In genomic region chr1:161161652-161162051, GRCh38 we compare ENCODE assay signal across 26 cellular contexts. TPM values are rescaled to one million over a fixed set of nuclear protein-coding genes. Genes with fewer than 3 reads are reported as not detected.
DNase-seq lines count a peak whose midpoint lies in the region; ATAC-seq and TF ChIP-seq lines count a peak whose summit lies in the region.
"Had no signal": no experiment of that assay in that cellular context is flagged by ENCODE, and none has a peak within 500 bp of the region (broad histone marks: within the 10 kb centered on the region; RNA-seq: fewer than 3 reads in every experiment).

No MANE protein-coding gene starts in this region.

- H3K9me3 Mint-ChIP-seq in activated CD8-positive, alpha-beta T cell treated with anti-CD3 and anti-CD28 coated beads for 36 hours: no peaks in the 10 kb centered on the region
- H3K9me3 Mint-ChIP-seq in activated CD8-positive, alpha-beta T cell treated with anti-CD3 and anti-CD28 coated beads, Interleukin-2, amount 10 ng/mL, durations not matched to agents 7 days and 5 days (ENCODE audit: insufficient read depth): no peaks in the 10 kb centered on the region
- peaks cover 0 to 2% (median 0%) of the 10 kb centered on the region in 5 experiments for H3K9me3 Mint-ChIP-seq in brain
- H3K9me3 Mint-ChIP-seq: activated CD4-positive, alpha-beta memory T cell treated with anti-CD3 and anti-CD28 coated beads for 36 hours; activated naive CD4-positive, alpha-beta T cell treated with anti-CD3 and anti-CD28 coated beads, Interleukin-2, amount 50 U/mL, for 72 hours; immature natural killer cell had no signal

- no peak overlapping the region for H2AFZ ChIP-seq in neuronal stem cell (ENCODE audit: low read length)

- H2BK12ac ChIP-seq in neuronal stem cell (ENCODE audit: low read length): no peak overlapping the region

- H3K4me2 ChIP-seq in neuronal stem cell (ENCODE audit: insufficient read depth, low read length, poor library complexity, severe bottlenecking): no peak overlapping the region

- WGBS in neuronal stem cell (ENCODE audit: extremely low coverage in 2 of 2, insufficient read length in 2 of 2, insufficient replicate concordance in 1 of 2), 2 donors: no CpG with 5 or more reads among the region's 5 CpGs
- 81 to 85% methylated on average over 5 of the region's 5 CpGs for WGBS in body of pancreas, 2 donors
- WGBS in tibial nerve, 2 donors: 81 to 85% methylated on average over 5 of the region's 5 CpGs

- no peak overlapping the region for H4K91ac ChIP-seq in neuronal stem cell (ENCODE audit: low read depth, low read length, poor library complexity)

- no peak overlapping the region for H3K9ac ChIP-seq in neuronal stem cell (ENCODE audit: low read depth, low read length, poor library complexity)

- peaks cover 58% of the 10 kb centered on the region for H3K4me1 Mint-ChIP-seq in activated CD8-positive, alpha-beta T cell treated with anti-CD3 and anti-CD28 coated beads for 36 hours (ENCODE audit: low read depth)
- H3K4me1 Mint-ChIP-seq in activated CD8-positive, alpha-beta T cell treated with anti-CD3 and anti-CD28 coated beads, Interleukin-2, amount 10 ng/mL, durations not matched to agents 7 days and 5 days (ENCODE audit: low read depth): peaks cover 49% of the 10 kb centered on the region
- H3K4me1 Mint-ChIP-seq in brain: peaks cover 62% of the 10 kb centered on the region

- H2AK5ac ChIP-seq in neuronal stem cell (ENCODE audit: low read depth, low read length): no peak overlapping the region

- peaks cover 30% of the 10 kb centered on the region for H3K36me3 Mint-ChIP-seq in activated CD8-positive, alpha-beta T cell treated with anti-CD3 and anti-CD28 coated beads for 36 hours (ENCODE audit: low read depth)
- H3K36me3 Mint-ChIP-seq in activated CD8-positive, alpha-beta T cell treated with anti-CD3 and anti-CD28 coated beads, Interleukin-2, amount 10 ng/mL, durations not matched to agents 7 days and 5 days (ENCODE audit: low read depth): peaks cover 54% of the 10 kb centered on the region
- H3K36me3 Mint-ChIP-seq in brain: peaks cover 22% of the 10 kb centered on the region

- H3K27ac ChIP-seq in HEK293 (ENCODE audit: extremely low read depth, low read depth, low read length) (no peak overlapping the region), neuronal stem cell (replicated peaks; ENCODE audit: low read length) (no peak overlapping the region), body of pancreas (no peak overlapping the region), tibial nerve (no peak overlapping the region)
- H3K27ac ChIP-seq: brain microvascular endothelial cell, ovary, uterus, VCaP had no signal

- no peak overlapping the region for H2BK15ac ChIP-seq in neuronal stem cell (ENCODE audit: low read length)

- H3K4me1 ChIP-seq in HEK293 (ENCODE audit: control insufficient read depth, insufficient read depth, low read length) (peaks cover 7% of the 10 kb centered on the region; the same call in 1 of the 2 replicates), neuronal stem cell (ENCODE audit: control insufficient read depth in 2 of 2, insufficient read depth in 1 of 2, low read depth in 1 of 2, low read length in 2 of 2) (peaks cover 6 to 9% of the 10 kb centered on the region in 2 donors), body of pancreas (peaks cover 39% of the 10 kb centered on the region), tibial nerve (peaks cover 0 to 47% (median 21%) of the 10 kb centered on the region in 4 donors)

- H3K79me1 ChIP-seq in neuronal stem cell (ENCODE audit: low read depth, low read length): peaks cover 5% of the 10 kb centered on the region

- H3K14ac ChIP-seq in neuronal stem cell (ENCODE audit: low read length): no peak overlapping the region

- H2BK5ac ChIP-seq in neuronal stem cell (ENCODE audit: low read length): peak overlapping the region; percentile 20

- TF ChIP-seq CTCF in activated CD8-positive, alpha-beta T cell treated with anti-CD3 and anti-CD28 coated beads for 36 hours (IDR thresholded peaks at IDR 0.05): no peak
- TF ChIP-seq CTCF in HEK293 (tag by site-specific recombination; IDR thresholded peaks at IDR 0.05): no peak
- TF ChIP-seq CTCF in brain (conservative IDR thresholded peaks at IDR 0.05): no peak
- TF ChIP-seq CTCF in body of pancreas (IDR thresholded peaks at IDR 0.05): no peak
- no peak for TF ChIP-seq CTCF in tibial nerve (IDR thresholded peaks at IDR 0.05)

- H3K27me3 Mint-ChIP-seq in activated CD8-positive, alpha-beta T cell treated with anti-CD3 and anti-CD28 coated beads for 36 hours: no peaks in the 10 kb centered on the region
- H3K27me3 Mint-ChIP-seq in activated CD8-positive, alpha-beta T cell treated with anti-CD3 and anti-CD28 coated beads, Interleukin-2, amount 10 ng/mL, durations not matched to agents 7 days and 5 days (ENCODE audit: low read depth): no peaks in the 10 kb centered on the region
- peaks cover 15% of the 10 kb centered on the region for H3K27me3 Mint-ChIP-seq in brain
- H3K27me3 Mint-ChIP-seq: activated CD4-positive, alpha-beta memory T cell treated with anti-CD3 and anti-CD28 coated beads for 36 hours had no signal

- H3K4ac ChIP-seq in neuronal stem cell (ENCODE audit: low read length): no peak overlapping the region

- H3K36me3 ChIP-seq in HEK293 (ENCODE audit: control insufficient read depth in 2 of 2, insufficient read depth in 1 of 2, low read length in 2 of 2) (peaks cover 5 to 71% of the 10 kb centered on the region in 2 experiments; a peak in 2 of 3 replicates), neuronal stem cell (replicated peaks in 1 of 2; ENCODE audit: control insufficient read depth in 2 of 2, insufficient read depth in 2 of 2, low read length in 2 of 2) (peaks cover 35 to 72% of the 10 kb centered on the region in 2 donors), body of pancreas (replicated peaks in 1 of 2; ENCODE audit: insufficient read depth in 1 of 2, low read depth in 2 of 2) (peaks cover 0 to 8% of the 10 kb centered on the region in 2 donors), tibial nerve (peaks cover 0 to 61% (median 0%) of the 10 kb centered on the region in 3 donors)
- H3K36me3 ChIP-seq: ovary, uterus had no signal

- no peak for ATAC-seq in activated CD8-positive, alpha-beta T cell treated with anti-CD3 and anti-CD28 coated beads for 36 hours
- no peak for ATAC-seq in activated CD8-positive, alpha-beta T cell treated with anti-CD3 and anti-CD28 coated beads, Interleukin-2, amount 10 ng/mL, durations not matched to agents 7 days and 5 days
- ATAC-seq in HG03439 (IDR thresholded peaks at IDR 0.05; ENCODE audit: unreplicated experiment): no peak
- ATAC-seq in body of pancreas: no peak
- ATAC-seq: activated naive CD4-positive, alpha-beta T cell treated with anti-CD3 and anti-CD28 coated beads, Interleukin-2, amount 50 U/mL, for 72 hours; HCT116; HepG2; right cardiac atrium had no signal

- H3K27me3 ChIP-seq in neuronal stem cell (ENCODE audit: control insufficient read depth in 3 of 3, insufficient read depth in 3 of 3, low read depth in 1 of 3, low read length in 3 of 3): no peaks in the 10 kb centered on the region
- H3K27me3 ChIP-seq in body of pancreas: no peaks in the 10 kb centered on the region
- H3K27me3 ChIP-seq in tibial nerve: no peaks in the 10 kb centered on the region
- H3K27me3 ChIP-seq: brain microvascular endothelial cell, MG63, ovary, uterus had no signal

- H3K4me3 ChIP-seq in HEK293 (ENCODE audit: low read depth, low read length) (no peak overlapping the region), neuronal stem cell (ENCODE audit: low read length in 2 of 2) (peak overlapping the region in 1 of 2 donors; percentile 48), body of pancreas (no peak overlapping the region), tibial nerve (no peak overlapping the region)
- H3K4me3 ChIP-seq: MG63, ovary, uterus had no signal

- no peak for TF ChIP-seq EP300 in tibial nerve (IDR thresholded peaks at IDR 0.05)

- POLR2A ChIA-PET in activated CD8-positive, alpha-beta T cell treated with anti-CD3 and anti-CD28 coated beads for 36 hours (lab: Charles Lee): interaction anchor here (0.7 to 1.2 kb wide), 5 partner anchors 19 to 117 kb away, joined by 3 read pairs; partner anchors contain the start of gene NDUFS2
- POLR2A ChIA-PET in activated CD8-positive, alpha-beta T cell treated with anti-CD3 and anti-CD28 coated beads, Interleukin-2, amount 10 ng/mL, durations not matched to agents 7 days and 5 days (lab: Charles Lee): interaction anchor here (1.1 to 1.5 kb wide), 2 partner anchors 8 to 92 kb away, joined by 3 to 7 read pairs; partner anchors contain the start of genes ARHGAP30 and UFC1
- POLR2A ChIA-PET in HEK293 (lab: Yijun Ruan, JAX): interaction anchor here (0.5 to 1.6 kb wide), 6 partner anchors 10 to 159 kb away, joined by 3 to 6 read pairs (median 4); partner anchors contain the start of genes B4GALT3 and TOMM40L

- peak overlapping the region; percentile 3 for H3K4me3 Mint-ChIP-seq in activated CD8-positive, alpha-beta T cell treated with anti-CD3 and anti-CD28 coated beads for 36 hours
- no peak overlapping the region for H3K4me3 Mint-ChIP-seq in activated CD8-positive, alpha-beta T cell treated with anti-CD3 and anti-CD28 coated beads, Interleukin-2, amount 10 ng/mL, durations not matched to agents 7 days and 5 days
- H3K4me3 Mint-ChIP-seq in brain: peak overlapping the region; percentile 19 to 88 (median 48)

- H3K23ac ChIP-seq in neuronal stem cell (ENCODE audit: low read depth, low read length, poor library complexity): no peak overlapping the region

- H3K9me3 ChIP-seq in HEK293 (ENCODE audit: control insufficient read depth, insufficient read depth, low read depth, low read length): no peaks in the 10 kb centered on the region
- no peaks in the 10 kb centered on the region for H3K9me3 ChIP-seq in neuronal stem cell (replicated peaks in 1 of 2; ENCODE audit: control insufficient read depth in 2 of 2, insufficient read depth in 1 of 2, low read depth in 1 of 2, low read length in 2 of 2)
- H3K9me3 ChIP-seq in body of pancreas: no peaks in the 10 kb centered on the region
- H3K9me3 ChIP-seq in tibial nerve: no peaks in the 10 kb centered on the region
- H3K9me3 ChIP-seq: MG63, ovary, uterus had no signal

- no peak overlapping the region for H2BK120ac ChIP-seq in neuronal stem cell (ENCODE audit: low read depth, low read length)

- H3K27ac Mint-ChIP-seq in activated CD8-positive, alpha-beta T cell treated with anti-CD3 and anti-CD28 coated beads for 36 hours: no peak overlapping the region
- no peak overlapping the region for H3K27ac Mint-ChIP-seq in activated CD8-positive, alpha-beta T cell treated with anti-CD3 and anti-CD28 coated beads, Interleukin-2, amount 10 ng/mL, durations not matched to agents 7 days and 5 days
- peak overlapping the region in 3 of 5 experiments; percentile 21 to 91 (median 88) for H3K27ac Mint-ChIP-seq in brain

- no peak for TF ChIP-seq POLR2A in body of pancreas (IDR thresholded peaks at IDR 0.05)
- no peak for TF ChIP-seq POLR2A in tibial nerve (IDR thresholded peaks at IDR 0.05)

- H3K18ac ChIP-seq in neuronal stem cell (ENCODE audit: low read length): no peak overlapping the region

- CTCF ChIA-PET in activated CD8-positive, alpha-beta T cell treated with anti-CD3 and anti-CD28 coated beads for 36 hours (lab: Charles Lee): interaction anchor here (1.6 to 1.8 kb wide), 2 partner anchors 65 to 129 kb away, joined by 3 to 7 read pairs; partner anchors contain the start of gene TOMM40L
- CTCF ChIA-PET in activated CD8-positive, alpha-beta T cell treated with anti-CD3 and anti-CD28 coated beads, Interleukin-2, amount 10 ng/mL, durations not matched to agents 7 days and 5 days (lab: Charles Lee): interaction anchor here (1.0 kb wide), 1 partner anchor 58 kb away, joined by 3 read pairs; no protein-coding TSS in a partner anchor
- CTCF ChIA-PET in HEK293 (lab: Yijun Ruan, JAX): interaction anchor here (1.6 kb wide), 1 partner anchor 31 kb away, joined by 5 read pairs; no protein-coding TSS in a partner anchor

- H4K8ac ChIP-seq in neuronal stem cell (ENCODE audit: low read depth, low read length): no peak overlapping the region

- no peak for DNase-seq in activated CD8-positive, alpha-beta T cell treated with anti-CD3 and anti-CD28 coated beads for 36 hours
- no peak for DNase-seq in activated CD8-positive, alpha-beta T cell treated with anti-CD3 and anti-CD28 coated beads, Interleukin-2, amount 10 ng/mL, durations not matched to agents 7 days and 5 days
- DNase-seq in neuronal stem cell (ENCODE audit: low spot score) (no peak), body of pancreas (no peak), tibial nerve (ENCODE audit: low spot score in 2 of 2) (no peak)
- DNase-seq: activated CD4-positive, alpha-beta memory T cell treated with anti-CD3 and anti-CD28 coated beads for 36 hours; activated T-cell treated with anti-CD3 and anti-CD28 coated beads, Interleukin-2, amount 50 U/mL, for 48 hours; brain microvascular endothelial cell; C1 segment of cervical spinal cord; immature natural killer cell; MG63; NCI-H1436 treated with DMSO at 0.1 percent for 48 hours; NCI-H2171; NCI-H526 treated with DMSO at 0.1 percent for 48 hours; right cardiac atrium; Right ventricle myocardium superior; stimulated activated CD8-positive, alpha-beta memory T cell treated with anti-CD3 and anti-CD28 coated beads, Interleukin-4, amount 100 ng/mL, for 48 hours; uterus had no signal

- intact Hi-C loops in activated CD8-positive, alpha-beta T cell treated with anti-CD3 and anti-CD28 coated beads for 36 hours (cut with micrococcal nuclease): no loop called here
- intact Hi-C loops in body of pancreas (cut with DNase I): no loop called here

RNA-seq across cellular contexts. Expression of gene USP21, which starts 2.4 kb away (rescaled TPM):
- 10 to 100 TPM; 24.4 to 26.7 TPM for total RNA-seq in activated CD8-positive, alpha-beta T cell treated with anti-CD3 and anti-CD28 coated beads for 36 hours
- total RNA-seq in activated CD8-positive, alpha-beta T cell treated with anti-CD3 and anti-CD28 coated beads, Interleukin-2, amount 10 ng/mL, durations not matched to agents 7 days and 5 days: 10 to 100 TPM; 29.2 to 32.0 TPM
- 46.7 TPM for polyA plus RNA-seq in brain (ENCODE audit: insufficient read depth, low read depth, low replicate concordance)
- 42.1 TPM for polyA plus RNA-seq in neuronal stem cell (2013, experiment 1 of 2)
- polyA plus RNA-seq in neuronal stem cell (2013, experiment 2 of 2): 40.4 TPM
- total RNA-seq in body of pancreas (10 to 100 TPM; 17.8 to 21.0 TPM), tibial nerve (10 to 100 TPM; 12.9 to 53.1 (median 20.6) TPM)

RNA-seq across cellular contexts. Expression of gene PPOX, which starts 4.6 kb away (rescaled TPM):
- 10 to 100 TPM; 24.4 to 24.9 TPM for total RNA-seq in activated CD8-positive, alpha-beta T cell treated with anti-CD3 and anti-CD28 coated beads for 36 hours
- 10 to 100 TPM; 37.7 to 38.5 TPM for total RNA-seq in activated CD8-positive, alpha-beta T cell treated with anti-CD3 and anti-CD28 coated beads, Interleukin-2, amount 10 ng/mL, durations not matched to agents 7 days and 5 days
- 25.7 TPM for polyA plus RNA-seq in brain (ENCODE audit: insufficient read depth, low read depth, low replicate concordance)
- polyA plus RNA-seq in neuronal stem cell (2013, experiment 1 of 2): 20.3 TPM
- polyA plus RNA-seq in neuronal stem cell (2013, experiment 2 of 2): 19.5 TPM
- total RNA-seq in body of pancreas (10 to 100 TPM; 16.2 to 18.9 TPM), tibial nerve (10 to 100 TPM; 25.6 to 39.3 (median 26.5) TPM)

RNA-seq across cellular contexts. Expression of gene UFC1, which starts 7.9 kb away (rescaled TPM):
- total RNA-seq in activated CD8-positive, alpha-beta T cell treated with anti-CD3 and anti-CD28 coated beads for 36 hours: 10 to 100 TPM; 81.2 to 84.1 TPM
- total RNA-seq in activated CD8-positive, alpha-beta T cell treated with anti-CD3 and anti-CD28 coated beads, Interleukin-2, amount 10 ng/mL, durations not matched to agents 7 days and 5 days: 100 to 1,000 TPM; 103 to 104 TPM
- 142 TPM for polyA plus RNA-seq in brain (ENCODE audit: insufficient read depth, low read depth, low replicate concordance)
- polyA plus RNA-seq in neuronal stem cell (2013, experiment 1 of 2): 122 TPM
- 120 TPM for polyA plus RNA-seq in neuronal stem cell (2013, experiment 2 of 2)
- total RNA-seq in body of pancreas (10 to 100 TPM; 33.6 to 48.8 TPM), tibial nerve (10 to 100 TPM; 34.1 to 51.5 (median 37.6) TPM)

RNA-seq across cellular contexts. Expression of gene B4GALT3, which starts 15.7 kb away (rescaled TPM):
- 10 to 100 TPM; 39.9 to 40.8 TPM for total RNA-seq in activated CD8-positive, alpha-beta T cell treated with anti-CD3 and anti-CD28 coated beads for 36 hours
- 10 to 100 TPM; 34.2 to 37.0 TPM for total RNA-seq in activated CD8-positive, alpha-beta T cell treated with anti-CD3 and anti-CD28 coated beads, Interleukin-2, amount 10 ng/mL, durations not matched to agents 7 days and 5 days
- polyA plus RNA-seq in brain (ENCODE audit: insufficient read depth, low read depth, low replicate concordance): 52.8 TPM
- polyA plus RNA-seq in neuronal stem cell (2013, experiment 1 of 2): 46.6 TPM
- 44.4 TPM for polyA plus RNA-seq in neuronal stem cell (2013, experiment 2 of 2)
- total RNA-seq in body of pancreas: 10 to 100 TPM; 20.2 to 29.3 TPM
- 10 to 100 TPM; 18.8 to 41.4 (median 24.3) TPM for total RNA-seq in tibial nerve

RNA-seq across cellular contexts. Expression of gene DEDD, which starts 29.2 kb away (rescaled TPM):
- total RNA-seq in activated CD8-positive, alpha-beta T cell treated with anti-CD3 and anti-CD28 coated beads for 36 hours: 10 to 100 TPM; 30.4 to 37.0 TPM
- total RNA-seq in activated CD8-positive, alpha-beta T cell treated with anti-CD3 and anti-CD28 coated beads, Interleukin-2, amount 10 ng/mL, durations not matched to agents 7 days and 5 days: 10 to 100 TPM; 34.5 to 36.3 TPM
- polyA plus RNA-seq in brain (ENCODE audit: insufficient read depth, low read depth, low replicate concordance): 42.0 TPM
- 25.2 TPM for polyA plus RNA-seq in neuronal stem cell (2013, experiment 1 of 2)
- polyA plus RNA-seq in neuronal stem cell (2013, experiment 2 of 2): 24.7 TPM
- total RNA-seq in body of pancreas (10 to 100 TPM; 12.9 to 15.8 TPM), tibial nerve (10 to 100 TPM; 20.1 to 48.8 (median 27.0) TPM)

Comparison
In these comparisons a context has a peak if more than half of its experiments do, and no peak if none do; other contexts are left out.
1. H3K27ac Mint-ChIP-seq: peak in brain (3 of 5); none in activated CD8-positive, alpha-beta T cell treated with anti-CD3 and anti-CD28 coated beads for 36 hours (single experiment) and activated CD8-positive, alpha-beta T cell treated with anti-CD3 and anti-CD28 coated beads, Interleukin-2, amount 10 ng/mL, durations not matched to agents 7 days and 5 days (single experiment).